ENCODE assay signal across 1 cellular context in the genomic region with DNA sequence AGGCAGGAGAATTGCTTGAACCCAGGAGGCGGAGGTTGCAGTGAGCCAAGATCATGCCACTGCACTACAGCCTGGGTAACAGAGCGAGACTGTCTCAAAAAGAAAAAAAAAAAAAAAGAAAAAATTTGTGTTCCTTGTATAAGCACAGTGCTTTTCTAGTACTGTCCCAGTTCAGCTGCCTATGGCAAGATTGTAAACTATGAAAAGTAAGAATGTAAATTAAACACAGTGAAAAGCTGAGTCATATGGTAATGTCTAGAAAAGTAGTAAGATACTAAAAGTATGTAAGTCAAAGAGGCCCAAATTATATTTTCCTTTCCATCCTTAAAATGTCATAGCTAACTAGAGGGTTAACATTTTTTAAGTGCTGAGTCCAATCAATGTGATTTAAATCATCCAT.
TF ChIP-seq lines count a peak whose summit lies in the region.

No MANE protein-coding gene starts in this region.

TF ChIP-seq in SK-N-SH treated with all-trans-retinoic acid at 6 μM for 48 hours, 23 proteins besides CTCF, POLR2A, EP300 and RAD21 (continued from another document):
- no peak for TF ChIP-seq BACH2 (CRISPR knock-in tag; IDR thresholded peaks at IDR 0.05; ENCODE audit: borderline replicate concordance)
- TF ChIP-seq, protein P1, sequence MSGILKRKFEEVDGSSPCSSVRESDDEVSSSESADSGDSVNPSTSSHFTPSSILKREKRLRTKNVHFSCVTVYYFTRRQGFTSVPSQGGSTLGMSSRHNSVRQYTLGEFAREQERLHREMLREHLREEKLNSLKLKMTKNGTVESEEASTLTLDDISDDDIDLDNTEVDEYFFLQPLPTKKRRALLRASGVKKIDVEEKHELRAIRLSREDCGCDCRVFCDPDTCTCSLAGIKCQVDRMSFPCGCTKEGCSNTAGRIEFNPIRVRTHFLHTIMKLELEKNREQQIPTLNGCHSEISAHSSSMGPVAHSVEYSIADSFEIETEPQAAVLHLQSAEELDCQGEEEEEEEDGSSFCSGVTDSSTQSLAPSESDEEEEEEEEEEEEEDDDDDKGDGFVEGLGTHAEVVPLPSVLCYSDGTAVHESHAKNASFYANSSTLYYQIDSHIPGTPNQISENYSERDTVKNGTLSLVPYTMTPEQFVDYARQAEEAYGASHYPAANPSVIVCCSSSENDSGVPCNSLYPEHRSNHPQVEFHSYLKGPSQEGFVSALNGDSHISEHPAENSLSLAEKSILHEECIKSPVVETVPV (CRISPR knock-in tag; IDR thresholded peaks at IDR 0.05): no peak
- TF ChIP-seq CSDC2 (CRISPR knock-in tag; IDR thresholded peaks at IDR 0.05): no peak
- no peak for TF ChIP-seq ISL1 (CRISPR knock-in tag; IDR thresholded peaks at IDR 0.05)
